In the genomic region with DNA sequence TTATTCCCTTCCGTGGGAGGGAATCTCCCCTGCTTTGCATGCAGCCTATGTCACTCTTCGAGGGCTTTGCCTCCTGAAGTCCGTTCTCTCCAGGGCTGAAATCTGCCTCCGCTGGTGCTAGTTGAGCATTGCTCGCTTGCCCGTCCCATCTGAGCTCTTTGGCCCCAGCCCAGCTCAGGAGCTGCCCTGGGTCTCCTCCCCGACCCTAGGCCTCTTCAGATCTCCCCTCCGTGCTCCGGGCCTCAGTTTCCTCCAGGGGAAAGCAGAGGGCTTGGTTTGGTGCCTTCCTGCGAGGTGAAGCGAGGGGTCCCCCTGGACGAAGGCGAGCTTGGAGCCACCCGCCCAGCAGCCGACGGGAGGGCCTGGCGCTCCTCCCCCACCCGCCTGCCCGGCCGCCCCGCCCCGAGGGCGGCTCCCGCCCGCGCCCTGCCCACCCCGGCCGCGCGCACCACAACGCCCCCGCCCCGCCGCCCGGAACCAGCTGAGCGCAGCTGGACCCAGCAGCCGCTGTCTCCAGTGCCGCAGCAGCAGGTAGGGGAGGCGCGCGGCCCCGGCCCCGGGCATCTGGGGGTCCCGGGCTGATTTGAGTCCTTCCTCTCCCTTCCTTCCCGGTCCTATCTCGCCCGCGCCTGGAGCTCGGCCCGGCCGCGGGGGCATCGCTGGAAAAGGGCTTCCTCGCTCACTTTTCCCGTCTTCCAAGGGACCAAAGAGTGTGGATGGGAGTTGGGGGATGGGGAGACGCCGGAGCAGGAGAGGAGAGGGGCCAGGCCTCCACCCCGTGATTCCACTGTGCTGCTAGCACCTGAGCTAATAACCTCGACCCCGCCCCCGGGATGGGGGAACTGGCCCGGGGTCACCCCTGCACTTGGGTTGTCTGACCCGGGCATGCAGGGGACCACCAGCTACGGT, we compare ENCODE assay signal across 8 cellular contexts. TPM values are rescaled to one million over a fixed set of nuclear protein-coding genes. Genes with fewer than 3 reads are reported as not detected.
A peak's percentile ranks its signal among the peaks of the same experiment; 100 is the strongest.
DNase-seq lines count a peak whose midpoint lies in the region; ATAC-seq and TF ChIP-seq lines count a peak whose summit lies in the region.

A gene (plus strand): TSS at position 474 of the 909 bp plus-strand sequence. CDS start 33,810 bp downstream, outside the sequence.

- H3K27ac Mint-ChIP-seq in dendritic cell treated with granulocyte-macrophage colony-stimulating factor and Interleukin-4, amounts not matched to agents 40 ng/mL and 50 ng/mL, for 4 days: peak within 1 kb of the TSS; percentile 94

- ATAC-seq in HG02571 (IDR thresholded peaks at IDR 0.05; ENCODE audit: unreplicated experiment) (peak; percentile 72), left lobe of liver (peak; percentile 98), GM18520 (IDR thresholded peaks at IDR 0.05; ENCODE audit: unreplicated experiment) (no peak)

- H3K4me1 Mint-ChIP-seq in dendritic cell treated with granulocyte-macrophage colony-stimulating factor and Interleukin-4, amounts not matched to agents 40 ng/mL and 50 ng/mL, for 4 days (ENCODE audit: low read depth): peaks cover 78% of the 10 kb centered on the region

- H3K9me3 Mint-ChIP-seq in dendritic cell treated with granulocyte-macrophage colony-stimulating factor and Interleukin-4, amounts not matched to agents 40 ng/mL and 50 ng/mL, for 4 days: no peaks in the 10 kb centered on the region

- H3K4me3 Mint-ChIP-seq in dendritic cell treated with granulocyte-macrophage colony-stimulating factor and Interleukin-4, amounts not matched to agents 40 ng/mL and 50 ng/mL, for 4 days: peak within 1 kb of the TSS; percentile 97

- no peaks in the 10 kb centered on the region for H3K27me3 Mint-ChIP-seq in dendritic cell treated with granulocyte-macrophage colony-stimulating factor and Interleukin-4, amounts not matched to agents 40 ng/mL and 50 ng/mL, for 4 days

- TF ChIP-seq CTCF in GM10266 (IDR thresholded peaks at IDR 0.05; ENCODE audit: control insufficient read depth, insufficient read depth, low read depth, missing control alignments): no peak

- intact Hi-C loops in dendritic cell treated with granulocyte-macrophage colony-stimulating factor and Interleukin-4, amounts not matched to agents 40 ng/mL and 50 ng/mL, for 4 days (cut with micrococcal nuclease): loop anchor here (2.0 to 5.0 kb wide), 2 partner anchors 15 to 46 kb away; no protein-coding TSS in a partner anchor

- DNase-seq in GM10266 (ENCODE audit: extremely low spot score) (peak; percentile 86), NCI-H2029 treated with DMSO at 0.1 percent for 48 hours (lab: John Stamatoyannopoulos, UW) (peak; percentile 51), left lobe of liver (ENCODE audit: low spot score) (peak; percentile 83)
- peak; percentile 52 for DNase-seq in activated CD4-positive, alpha-beta T cell treated with anti-CD3 and anti-CD28 coated beads for 48 hours
- peak; percentile 28 for DNase-seq in stimulated activated CD4-positive, alpha-beta T cell treated with anti-CD3 and anti-CD28 coated beads, Interleukin-2, amount 100 ng/mL, for 4 hours (ENCODE audit: low read depth)

- H3K36me3 Mint-ChIP-seq in dendritic cell treated with granulocyte-macrophage colony-stimulating factor and Interleukin-4, amounts not matched to agents 40 ng/mL and 50 ng/mL, for 4 days (ENCODE audit: low read depth): peaks cover 56% of the 10 kb centered on the region

RNA-seq across cellular contexts. Expression of the gene that starts here (rescaled TPM):
- total RNA-seq in left lobe of liver: 30.8 TPM

Comparison
In these comparisons a context has a peak if more than half of its experiments do, and no peak if none do; other contexts are left out.
1. DNase-seq: peak in every context shown above with its lines; median percentile 86 in GM10266; 83 in left lobe of liver; 52 in activated CD4-positive, alpha-beta T cell treated with anti-CD3 and anti-CD28 coated beads for 48 hours; 51 in NCI-H2029 treated with DMSO at 0.1 percent for 48 hours; 28 in stimulated activated CD4-positive, alpha-beta T cell treated with anti-CD3 and anti-CD28 coated beads, Interleukin-2, amount 100 ng/mL, for 4 hours.